ENCODE assay signal across 1 cellular context in genomic region chr2:232328516-232329460, GRCh38.
TF ChIP-seq lines count a peak whose summit lies in the region.

No MANE protein-coding gene starts in this region.

TF ChIP-seq in WTC11, 78 proteins besides CTCF, POLR2A, EP300 and RAD21 (continued from another document):
- TF ChIP-seq STAT6 (CRISPR knock-in tag; conservative IDR thresholded peaks at IDR 0.05; ENCODE audit: low read depth) (no peak), ERG (CRISPR knock-in tag; IDR thresholded peaks at IDR 0.05) (no peak), ZNF423 (CRISPR knock-in tag; IDR thresholded peaks at IDR 0.05) (no peak), SP1 (CRISPR knock-in tag; conservative IDR thresholded peaks at IDR 0.05) (no peak), ZNF512 (CRISPR knock-in tag; IDR thresholded peaks at IDR 0.05; ENCODE audit: borderline replicate concordance) (no peak), ZNF416 (CRISPR knock-in tag; IDR thresholded peaks at IDR 0.05) (no peak)
